In genomic region chr1:197892684-197893083, GRCh38 we compare ENCODE assay signal across 24 cellular contexts. TPM values are rescaled to one million over a fixed set of nuclear protein-coding genes. Genes with fewer than 3 reads are reported as not detected.
DNase-seq lines count a peak whose midpoint lies in the region; ATAC-seq and TF ChIP-seq lines count a peak whose summit lies in the region.
"Had no signal": no experiment of that assay in that cellular context is flagged by ENCODE, and none has a peak within 500 bp of the region (broad histone marks: within the 10 kb centered on the region; RNA-seq: fewer than 3 reads in every experiment).

No MANE protein-coding gene starts in this region.

- DNase-seq in RKO (ENCODE audit: low spot score) (peak; percentile 4), NCI-H1417 treated with DMSO at 0.1 percent for 48 hours (lab: John Stamatoyannopoulos, UW) (no peak), left cardiac atrium (no peak)
- DNase-seq: 8988T; ACHN; Caco-2; Calu3; CD4-positive, alpha-beta T cell; CD8-positive, alpha-beta T cell; DMS 273 treated with DMSO at 0.1 percent for 48 hours; DMS153; DMS53; DMS79; DND-41; EL; GDM1 had no signal

- H3K4me3 ChIP-seq in liver (ENCODE audit: low read depth in 1 of 3, low read length in 3 of 3): no peak overlapping the region
- H3K4me3 ChIP-seq: BLaER1 treated with 17β-estradiol and CSF1 and Interleukin-3, amounts not matched to agents 10 nM and 100 nM; GM12878 had no signal

- H3K9me3 ChIP-seq in liver (ENCODE audit: control insufficient read depth in 4 of 4, low read length in 3 of 4): no peaks in the 10 kb centered on the region
- H3K9me3 ChIP-seq: BLaER1 treated with 17β-estradiol and CSF1 and Interleukin-3, amounts not matched to agents 10 nM and 100 nM; Caco-2 had no signal

- intact Hi-C loops in left cardiac atrium (cut with DNase I): no loop called here

- H3K36me3 ChIP-seq in liver (ENCODE audit: control insufficient read depth in 4 of 4, insufficient read depth in 3 of 4, low read depth in 1 of 4, low read length in 3 of 4): no peaks in the 10 kb centered on the region
- H3K36me3 ChIP-seq: BLaER1 treated with 17β-estradiol and CSF1 and Interleukin-3, amounts not matched to agents 10 nM and 100 nM had no signal

- H3K27me3 ChIP-seq in liver (ENCODE audit: control insufficient read depth in 4 of 4, insufficient read depth in 4 of 4, low read length in 3 of 4): no peaks in the 10 kb centered on the region
- H3K27me3 ChIP-seq: BLaER1 treated with 17β-estradiol and CSF1 and Interleukin-3, amounts not matched to agents 10 nM and 100 nM had no signal

- no peak overlapping the region for H3K9ac ChIP-seq in liver (ENCODE audit: low read depth in 1 of 2, low read length in 2 of 2)
- H3K9ac ChIP-seq: BLaER1 treated with 17β-estradiol and CSF1 and Interleukin-3, amounts not matched to agents 10 nM and 100 nM had no signal

- ATAC-seq in HG03039 (IDR thresholded peaks at IDR 0.05; ENCODE audit: unreplicated experiment): no peak
- no peak for ATAC-seq in left cardiac atrium
- ATAC-seq: CD8-positive, alpha-beta T cell; GM12878 had no signal

- H3K4me1 ChIP-seq in liver (ENCODE audit: control insufficient read depth in 4 of 4, insufficient read depth in 4 of 4, low read length in 3 of 4): peaks cover 0 to 3% (median 0%) of the 10 kb centered on the region in 4 donors
- H3K4me1 ChIP-seq: BLaER1 treated with 17β-estradiol and CSF1 and Interleukin-3, amounts not matched to agents 10 nM and 100 nM had no signal

- no peak for TF ChIP-seq RAD21 in liver (IDR thresholded peaks at IDR 0.05)

- no peak for TF ChIP-seq CTCF in liver (IDR thresholded peaks at IDR 0.05; ENCODE audit: low read depth, low read length, missing input control)

- no peak overlapping the region for H3K27ac ChIP-seq in liver (ENCODE audit: low read depth in 1 of 2, low read length in 2 of 2)
- H3K27ac ChIP-seq: BLaER1 treated with 17β-estradiol and CSF1 and Interleukin-3, amounts not matched to agents 10 nM and 100 nM; C4-2B had no signal

TF ChIP-seq in liver, 16 proteins besides CTCF, POLR2A, EP300 and RAD21:
- no peak for TF ChIP-seq NR2F2 (IDR thresholded peaks at IDR 0.05)
- peak; percentile 38 to 44 for TF ChIP-seq HNF4A (conservative IDR thresholded peaks at IDR 0.05)

RNA-seq across cellular contexts. Expression of gene C1orf53, which starts 9.7 kb away (rescaled TPM):
- 1 to 10 TPM; 5.5 to 8.6 TPM for total RNA-seq in liver
- 10 to 100 TPM; 10.4 to 20.5 TPM for polyA plus RNA-seq in liver
- total RNA-seq in left cardiac atrium: 1 to 10 TPM; 5.1 to 6.0 TPM
- total RNA-seq: CD4-positive, alpha-beta T cell; CD8-positive, alpha-beta T cell had no signal

RNA-seq across cellular contexts. Expression of gene LHX9, which starts 24.5 kb away (rescaled TPM):
- total RNA-seq in liver: under 1 TPM in 1 of 2 donors, not detected in 1; 0.05 TPM
- polyA plus RNA-seq in liver: under 1 TPM; 0.01 to 0.03 TPM
- total RNA-seq in left cardiac atrium: under 1 TPM; 0.26 to 0.74 TPM
- total RNA-seq: A673; CD4-positive, alpha-beta T cell; CD8-positive, alpha-beta T cell; G401; GM12878 had no signal
- polyA plus RNA-seq: AG04450, GM12878 had no signal
